11 cellular contexts compared by ENCODE assay signal in genomic region chr17:38511126-38512108, GRCh38.
DNase-seq lines count a peak whose midpoint lies in the region; ATAC-seq, FAIRE-seq and TF ChIP-seq lines count a peak whose summit lies in the region.
"Had no signal": no experiment of that assay in that cellular context is flagged by ENCODE, and none has a peak within 500 bp of the region (broad histone marks: within the 10 kb centered on the region; RNA-seq: fewer than 3 reads in every experiment).

No MANE protein-coding gene starts in this region.

- H3K23ac ChIP-seq in H1 (ENCODE audit: insufficient read length) = no peak overlapping the region

- H3K4me3 Mint-ChIP-seq in CD4-positive, alpha-beta memory T cell = peak overlapping the region; percentile 4 to 77 (median 58)
- H3K4me3 Mint-ChIP-seq in naive B cell = peak overlapping the region in 7 of 8 donors; percentile 54 to 86 (median 69)
- H3K4me3 Mint-ChIP-seq in stimulated activated naive CD8-positive, alpha-beta T cell treated with anti-CD3 and anti-CD28 coated beads, Interleukin-15, amount 100 ng/mL, for 72 hours = peak overlapping the region in 1 of 2 donors; percentile 51

- no peak for DNase-seq in CD4-positive, alpha-beta memory T cell
- DNase-seq in H1 (ENCODE audit: low read depth in 1 of 2, low spot score in 2 of 2) (no peak), naive B cell (no peak), NCI-H1092 treated with DMSO at 0.1 percent for 48 hours (lab: John Stamatoyannopoulos, UW) (no peak), SIG-M5 (lab: John Stamatoyannopoulos, UW) (no peak), HPDE6-E6E7 (ENCODE audit: extremely low spot score) (no peak)
- no peak for DNase-seq in stimulated activated naive CD8-positive, alpha-beta T cell treated with anti-CD3 and anti-CD28 coated beads, Interleukin-15, amount 100 ng/mL, for 72 hours
- DNase-seq: SHP77 treated with DMSO at 0.1 percent for 48 hours had no signal

- H3K4me2 ChIP-seq in H1 (ENCODE audit: insufficient read depth in 1 of 2, low read depth in 2 of 2, low read length in 2 of 2) = peak overlapping the region; percentile 83 to 95

- TF ChIP-seq RAD21 in H1 (IDR thresholded peaks at IDR 0.05 in 1 of 2, conservative IDR thresholded peaks at IDR 0.05 in 1 of 2; ENCODE audit: low read depth in 2 of 2, low read length in 2 of 2) = no peak

- H3K9me3 ChIP-seq in CD4-positive, alpha-beta memory T cell (ENCODE audit: control insufficient read depth in 1 of 2, low read length in 2 of 2) = no peaks in the 10 kb centered on the region
- H3K9me3 ChIP-seq in HUES48 (ENCODE audit: control insufficient read depth, insufficient read depth, low read length) (no peaks in the 10 kb centered on the region), H1 (ENCODE audit: insufficient read depth in 2 of 2, low read depth in 1 of 2, low read length in 1 of 2) (no peaks in the 10 kb centered on the region)
- H3K9me3 ChIP-seq: HAP-1, heart right ventricle had no signal

- no peak overlapping the region for H2BK20ac ChIP-seq in H1 (ENCODE audit: low read length)

- H2AK5ac ChIP-seq in H1 (ENCODE audit: low read depth, low read length) = no peak overlapping the region

- H3K4me1 Mint-ChIP-seq in CD4-positive, alpha-beta memory T cell = peaks cover 3 to 21% (median 9%) of the 10 kb centered on the region in 4 donors
- H3K4me1 Mint-ChIP-seq in naive B cell = peaks cover 7 to 20% (median 15%) of the 10 kb centered on the region in 3 donors
- H3K4me1 Mint-ChIP-seq in stimulated activated naive CD8-positive, alpha-beta T cell treated with anti-CD3 and anti-CD28 coated beads, Interleukin-15, amount 100 ng/mL, for 72 hours = peaks cover 16% of the 10 kb centered on the region

- H4K20me1 ChIP-seq in H1 (replicated peaks in 1 of 2; ENCODE audit: control insufficient read depth in 1 of 2, insufficient read depth in 2 of 2, low read length in 2 of 2) = peaks cover 0 to 3% of the 10 kb centered on the region in 2 experiments

- H3K79me2 ChIP-seq in H1 (ENCODE audit: control insufficient read depth in 1 of 2, insufficient read depth in 2 of 2, low read length in 2 of 2) = no peaks in the 10 kb centered on the region

- H3K27ac Mint-ChIP-seq in CD4-positive, alpha-beta memory T cell = no peak overlapping the region
- H3K27ac Mint-ChIP-seq in naive B cell = peak overlapping the region in 2 of 6 donors; percentile 20 to 53
- no peak overlapping the region for H3K27ac Mint-ChIP-seq in stimulated activated naive CD8-positive, alpha-beta T cell treated with anti-CD3 and anti-CD28 coated beads, Interleukin-15, amount 100 ng/mL, for 72 hours

- H4K91ac ChIP-seq in H1 (replicated peaks; ENCODE audit: insufficient read length, low read length) = no peak overlapping the region

- 0 out of 2 replicates have a peak overlapping the region, but pooled peaks have one; percentile 1 for H3K9ac ChIP-seq in HUES48 (ENCODE audit: low read depth, low read length)
- H3K9ac ChIP-seq in H1 (replicated peaks in 1 of 4; ENCODE audit: extremely low read depth in 1 of 4, low read depth in 3 of 4, low read length in 3 of 4) = peak overlapping the region in 2 of 4 experiments; percentile 25 to 33; a peak in 2 of 7 replicates

- POLR2A ChIA-PET in CD4-positive, alpha-beta memory T cell (lab: Charles Lee; ENCODE audit: partially characterized antibody) = no interaction called here
- POLR2A ChIA-PET in H1 (lab: Charles Lee; ENCODE audit: partially characterized antibody) = interaction anchor here (0.7 to 2.6 kb wide), 19 partner anchors 10 to 160 kb away, joined by 3 to 6 read pairs (median 4); partner anchors contain the start of gene SOCS7

- TF ChIP-seq EP300 in H1 (IDR thresholded peaks at IDR 0.05; ENCODE audit: borderline replicate concordance in 1 of 2, low read depth in 2 of 2, low read length in 2 of 2) = no peak

- intact Hi-C loops in CD4-positive, alpha-beta memory T cell (cut with micrococcal nuclease) = no loop called here

- no peak overlapping the region for H3K4ac ChIP-seq in H1 (replicated peaks; ENCODE audit: insufficient read length, low read depth, low read length)

- CTCF ChIA-PET in CD4-positive, alpha-beta memory T cell (lab: Charles Lee; ENCODE audit: partially characterized antibody) = no interaction called here
- CTCF ChIA-PET in H1 (lab: Charles Lee; ENCODE audit: partially characterized antibody) = interaction anchor here (0.8 to 14.4 kb wide), 9 partner anchors 22 to 165 kb away, joined by 3 to 190 read pairs (median 29); partner anchors contain the start of gene EPOP

- H4K8ac ChIP-seq in H1 (ENCODE audit: extremely low read depth, insufficient read depth, low read length) = no peak overlapping the region

- H3K27me3 Mint-ChIP-seq in CD4-positive, alpha-beta memory T cell = peaks cover 27 to 48% of the 10 kb centered on the region in 2 donors
- peaks cover 25 to 58% (median 47%) of the 10 kb centered on the region in 3 donors for H3K27me3 Mint-ChIP-seq in naive B cell
- peaks cover 53% of the 10 kb centered on the region for H3K27me3 Mint-ChIP-seq in stimulated activated naive CD8-positive, alpha-beta T cell treated with anti-CD3 and anti-CD28 coated beads, Interleukin-15, amount 100 ng/mL, for 72 hours

- H2BK15ac ChIP-seq in H1 (ENCODE audit: low read length) = peak overlapping the region; percentile 29; the same call in 1 of the 2 replicates

- peak in 1 of 2 experiments; percentile 60 for TF ChIP-seq POLR2A in H1 (IDR thresholded peaks at IDR 0.05; ENCODE audit: control extremely low read depth in 1 of 2, low read depth in 2 of 2, low read length in 2 of 2)

- ATAC-seq in naive B cell (ENCODE audit: low read depth in 2 of 2) = no peak
- no peak for ATAC-seq in stimulated activated naive CD8-positive, alpha-beta T cell treated with anti-CD3 and anti-CD28 coated beads, Interleukin-15, amount 100 ng/mL, for 72 hours

- no peaks in the 10 kb centered on the region for H3K36me3 ChIP-seq in CD4-positive, alpha-beta memory T cell (ENCODE audit: insufficient read depth, low read length)
- peaks cover 4% of the 10 kb centered on the region for H3K36me3 ChIP-seq in HUES48 (ENCODE audit: control insufficient read depth, insufficient read depth, low read length)
- 0 out of 8 replicates have a peak, but pooled peaks cover 0 to 1% (median 0%) of the 10 kb centered on the region in 4 experiments for H3K36me3 ChIP-seq in H1 (ENCODE audit: control insufficient read depth in 2 of 4, insufficient read depth in 4 of 4, low read length in 3 of 4)
- H3K36me3 ChIP-seq: HAP-1 had no signal

- H3K4me1 ChIP-seq in CD4-positive, alpha-beta memory T cell (ENCODE audit: insufficient read depth, low read length) = peaks cover 7% of the 10 kb centered on the region
- H3K4me1 ChIP-seq in HUES48 (ENCODE audit: control insufficient read depth, insufficient read depth, low read length) (peaks cover 25% of the 10 kb centered on the region), H1 (replicated peaks in 1 of 4; ENCODE audit: control insufficient read depth in 3 of 4, insufficient read depth in 4 of 4, low read length in 3 of 4) (peaks cover 4 to 28% (median 21%) of the 10 kb centered on the region in 4 experiments)
- H3K4me1 ChIP-seq: HAP-1 had no signal

- H3K79me1 ChIP-seq in H1 (ENCODE audit: low read depth, low read length) = no peaks in the 10 kb centered on the region

- H3K36me3 Mint-ChIP-seq in CD4-positive, alpha-beta memory T cell = no peaks in the 10 kb centered on the region
- H3K36me3 Mint-ChIP-seq in naive B cell = peaks cover 0 to 16% of the 10 kb centered on the region in 2 donors

- no peak overlapping the region for H3K4me3 ChIP-seq in CD4-positive, alpha-beta memory T cell (ENCODE audit: low read length in 2 of 2)
- H3K4me3 ChIP-seq in HUES48 (ENCODE audit: low read depth, low read length) (peak overlapping the region; percentile 44), H1 (ENCODE audit: extremely low read depth in 1 of 4, insufficient read depth in 2 of 4, low read depth in 3 of 4, low read length in 4 of 4) (peak overlapping the region; percentile 16 to 59 (median 23); a peak in 7 of 8 replicates)
- H3K4me3 ChIP-seq: HAP-1 had no signal

- H2AFZ ChIP-seq in H1 (ENCODE audit: low read length) = no peak overlapping the region

- H3K56ac ChIP-seq in H1 (replicated peaks; ENCODE audit: insufficient read length, low read depth, low read length) = no peak overlapping the region

- 0 out of 2 replicates have a peak overlapping the region, but pooled peaks have one; percentile 27 for H2BK12ac ChIP-seq in H1 (ENCODE audit: low read depth, low read length)

- TF ChIP-seq CTCF in H1 (IDR thresholded peaks at IDR 0.05; ENCODE audit: control extremely low read depth in 1 of 3, insufficient read depth in 1 of 3, low read depth in 1 of 3, low read length in 3 of 3) = no peak

- H3K27ac ChIP-seq in CD4-positive, alpha-beta memory T cell (ENCODE audit: low read depth, low read length) = no peak overlapping the region
- H3K27ac ChIP-seq in HUES48 (ENCODE audit: low read depth, low read length) (no peak overlapping the region), H1 (ENCODE audit: low read depth, low read length) (no peak overlapping the region)
- H3K27ac ChIP-seq: heart right ventricle had no signal

- H3K27me3 ChIP-seq in CD4-positive, alpha-beta memory T cell (ENCODE audit: insufficient read depth, low read length) = peaks cover 11% of the 10 kb centered on the region
- H3K27me3 ChIP-seq in HUES48 (ENCODE audit: control insufficient read depth, insufficient read depth, low read length) = peaks cover 34% of the 10 kb centered on the region
- peaks cover 0 to 24% (median 11%) of the 10 kb centered on the region in 4 experiments; a peak in 4 of 7 replicates for H3K27me3 ChIP-seq in H1 (replicated peaks in 1 of 4; ENCODE audit: control insufficient read depth in 3 of 4, extremely low read depth in 1 of 4, insufficient read depth in 3 of 4, low read length in 3 of 4)

- H2BK5ac ChIP-seq in H1 (ENCODE audit: low read depth, low read length) = no peak overlapping the region

- WGBS in H1 (ENCODE audit: extremely low coverage in 1 of 2, insufficient coverage in 1 of 2, insufficient read length in 1 of 2, insufficient replicate concordance in 2 of 2, low coverage in 1 of 2, low lambda C conversion rate in 2 of 2, missing lambda C conversion rate in 1 of 2), 2 experiments = 23% methylated on average over 15 of the region's 15 CpGs; no CpG with 5 or more reads in 1 of the 2 experiments

- no peak overlapping the region for H3K14ac ChIP-seq in H1 (ENCODE audit: insufficient read length)

- peaks cover 19% of the 10 kb centered on the region for H3K23me2 ChIP-seq in H1 (ENCODE audit: low read depth, low read length)

- FAIRE-seq in H1 (lab: Jason Lieb, UNC) = no peak

- H3K18ac ChIP-seq in H1 (ENCODE audit: extremely low read depth, low read length) = peak overlapping the region; percentile 71; the same call in 1 of the 2 replicates

- no peak overlapping the region for H2BK120ac ChIP-seq in H1 (replicated peaks; ENCODE audit: low read depth, low read length)

- no peaks in the 10 kb centered on the region for H3K9me3 Mint-ChIP-seq in CD4-positive, alpha-beta memory T cell
- H3K9me3 Mint-ChIP-seq in naive B cell = peaks cover 0 to 3% (median 0%) of the 10 kb centered on the region in 7 donors
- H3K9me3 Mint-ChIP-seq in stimulated activated naive CD8-positive, alpha-beta T cell treated with anti-CD3 and anti-CD28 coated beads, Interleukin-15, amount 100 ng/mL, for 72 hours = no peaks in the 10 kb centered on the region

- H4K5ac ChIP-seq in H1 (ENCODE audit: insufficient read length, low read depth, low read length) = no peak overlapping the region

TF ChIP-seq in H1, 55 proteins besides CTCF, POLR2A, EP300 and RAD21 (continues in another document):
- peak; percentile 83 for TF ChIP-seq POLR2AphosphoS5 (IDR thresholded peaks at IDR 0.05; ENCODE audit: low read depth, low read length)

Comparison
In these comparisons a context has a peak if more than half of its experiments do, and no peak if none do; other contexts are left out.
1. H3K4me3 ChIP-seq: peak in HUES48 (single experiment) and H1 (4 of 4); none in CD4-positive, alpha-beta memory T cell (0 of 2).